In genomic region chr7:39642896-39643295, GRCh38 we compare ENCODE assay signal across 19 cellular contexts. TPM values are rescaled to one million over a fixed set of nuclear protein-coding genes. Genes with fewer than 3 reads are reported as not detected.
DNase-seq lines count a peak whose midpoint lies in the region; ATAC-seq and TF ChIP-seq lines count a peak whose summit lies in the region.
"Had no signal": no experiment of that assay in that cellular context is flagged by ENCODE, and none has a peak within 500 bp of the region (broad histone marks: within the 10 kb centered on the region; RNA-seq: fewer than 3 reads in every experiment).

No MANE protein-coding gene starts in this region.

- H3K4me1 ChIP-seq in GM23338 (ENCODE audit: insufficient read depth) (peaks cover 11% of the 10 kb centered on the region), IMR-90 (ENCODE audit: control insufficient read depth, insufficient read depth, low read length) (peaks cover 7% of the 10 kb centered on the region), colonic mucosa (peaks cover 10% of the 10 kb centered on the region)

- H3K36me3 Mint-ChIP-seq in GM23338 (ENCODE audit: low read depth): peaks cover 3% of the 10 kb centered on the region; the same call in 1 of the 3 replicates
- H3K36me3 Mint-ChIP-seq in nephron progenitor cell (ENCODE audit: low read depth): peaks cover 60% of the 10 kb centered on the region

- TF ChIP-seq RAD21 in IMR-90 (IDR thresholded peaks at IDR 0.05; ENCODE audit: low read length): no peak

- peak overlapping the region; percentile 4; the same call in 1 of the 2 replicates for H3K27ac ChIP-seq in GM23338 (ENCODE audit: low read depth)
- no peak overlapping the region for H3K27ac ChIP-seq in IMR-90 (ENCODE audit: insufficient read depth, low read length)
- H3K27ac ChIP-seq in colonic mucosa: peak overlapping the region; percentile 49

- in situ Hi-C loops in IMR-90 (cut with MboI; ENCODE audit: low sequenced_read_pairs): no loop called here

- peak overlapping the region; percentile 15 for H2BK5ac ChIP-seq in IMR-90 (ENCODE audit: low read depth, low read length, poor library complexity, severe bottlenecking)

- H3K27me3 ChIP-seq in GM23338 (ENCODE audit: insufficient read depth): no peaks in the 10 kb centered on the region
- no peaks in the 10 kb centered on the region for H3K27me3 ChIP-seq in IMR-90 (ENCODE audit: control insufficient read depth, insufficient read depth, low read length)
- no peaks in the 10 kb centered on the region for H3K27me3 ChIP-seq in colonic mucosa
- H3K27me3 ChIP-seq: BE2C, MG63 had no signal

- H2AK9ac ChIP-seq in IMR-90 (replicated peaks; ENCODE audit: low read depth, low read length, poor library complexity): no peak overlapping the region

- 0 out of 2 replicates have a peak overlapping the region, but pooled peaks have one; percentile 20 for H3K4ac ChIP-seq in IMR-90 (ENCODE audit: low read depth, low read length)

- DNase-seq in GM23338 (ENCODE audit: low spot score) (no peak), IMR-90 (no peak), colonic mucosa (no peak), nephron progenitor cell (no peak), NCI-H1436 treated with DMSO at 0.1 percent for 48 hours (lab: John Stamatoyannopoulos, UW) (no peak)
- DNase-seq: BE2C, DMS79, Kasumi-1, MG63, NCI-H1417 treated with DMSO at 0.1 percent for 48 hours, NCI-H187 treated with DMSO at 0.1 percent for 48 hours, NCI-H2107, NCI-H446 treated with DMSO at 0.1 percent for 48 hours, NCI-H526 treated with DMSO at 0.1 percent for 48 hours, PC-3, SIG-M5 had no signal

- H3K4me3 Mint-ChIP-seq in GM23338 (no peak overlapping the region), nephron progenitor cell (no peak overlapping the region)

- H4K20me1 ChIP-seq in GM23338 (replicated peaks; ENCODE audit: insufficient read depth) (peaks cover 28% of the 10 kb centered on the region), IMR-90 (ENCODE audit: insufficient read depth, low read length) (peaks cover 74% of the 10 kb centered on the region)

- H3K4me3 ChIP-seq in GM23338 (no peak overlapping the region), IMR-90 (ENCODE audit: insufficient read depth, low read depth, low read length) (no peak overlapping the region), colonic mucosa (no peak overlapping the region)
- H3K4me3 ChIP-seq: MG63 had no signal

- H2BK20ac ChIP-seq in IMR-90 (ENCODE audit: low read depth, low read length): no peak overlapping the region

- H3K4me1 Mint-ChIP-seq in GM23338: peaks cover 31% of the 10 kb centered on the region
- H3K4me1 Mint-ChIP-seq in nephron progenitor cell: peaks cover 16% of the 10 kb centered on the region

- H2BK120ac ChIP-seq in IMR-90 (ENCODE audit: low read depth, low read length): no peak overlapping the region

- no peak overlapping the region for H3K23ac ChIP-seq in IMR-90 (ENCODE audit: low read depth, low read length)

- no peaks in the 10 kb centered on the region for H3K9me3 Mint-ChIP-seq in GM23338
- H3K9me3 Mint-ChIP-seq in nephron progenitor cell: peaks cover 13% of the 10 kb centered on the region

- no peak overlapping the region for H2AK5ac ChIP-seq in IMR-90 (ENCODE audit: low read depth, low read length)

- H2BK15ac ChIP-seq in IMR-90 (ENCODE audit: low read depth, low read length): no peak overlapping the region

- intact Hi-C loops in IMR-90 (cut with micrococcal nuclease): loop anchor here (5.0 kb wide), 1 partner anchor 89 kb away; no protein-coding TSS in a partner anchor
- intact Hi-C loops in colonic mucosa (cut with DNase I): no loop called here

- no peaks in the 10 kb centered on the region for H3K9me2 ChIP-seq in GM23338 (ENCODE audit: insufficient read depth)

- H3K27me3 Mint-ChIP-seq in GM23338 (ENCODE audit: insufficient read depth, low read depth, poor library complexity) (no peaks in the 10 kb centered on the region), nephron progenitor cell (ENCODE audit: low read depth, poor library complexity) (no peaks in the 10 kb centered on the region)

- TF ChIP-seq POLR2A in IMR-90 (IDR thresholded peaks at IDR 0.05; ENCODE audit: low read depth, low read length): no peak

- no peak overlapping the region for H4K8ac ChIP-seq in IMR-90 (ENCODE audit: low read depth in 2 of 2, low read length in 2 of 2)

- peaks cover 10 to 80% of the 10 kb centered on the region in 2 experiments; a peak in 3 of 4 replicates for H3K79me1 ChIP-seq in IMR-90 (ENCODE audit: low read depth in 1 of 2, low read length in 2 of 2)

- no peak for TF ChIP-seq CTCF in GM23338 (conservative IDR thresholded peaks at IDR 0.05; ENCODE audit: low read depth in 2 of 2)
- no peak for TF ChIP-seq CTCF in IMR-90 (conservative IDR thresholded peaks at IDR 0.05; ENCODE audit: low read depth, low read length)
- TF ChIP-seq CTCF in colonic mucosa (IDR thresholded peaks at IDR 0.05): no peak
- TF ChIP-seq CTCF in nephron progenitor cell (IDR thresholded peaks at IDR 0.05): no peak

- H3K79me2 ChIP-seq in GM23338 (replicated peaks; ENCODE audit: insufficient read depth): peaks cover 100% of the 10 kb centered on the region

- H3F3A ChIP-seq in GM23338 (replicated peaks; ENCODE audit: low read depth): no peaks in the 10 kb centered on the region

- no peak for ATAC-seq in GM23338
- ATAC-seq in IMR-90 (ENCODE audit: low read depth): no peak
- no peak for ATAC-seq in GM18519 (IDR thresholded peaks at IDR 0.05; ENCODE audit: low FRiP score, unreplicated experiment)
- no peak for ATAC-seq in GM19463 (IDR thresholded peaks at IDR 0.05; ENCODE audit: unreplicated experiment)
- ATAC-seq: PC-3, SK-N-SH treated with all-trans-retinoic acid at 6 μM for 48 hours had no signal

- BruUV-seq in IMR-90 (replicated peaks; lab: Mats Ljungman, UMichigan): no TSS peak

- no peak overlapping the region for H4K91ac ChIP-seq in IMR-90 (ENCODE audit: insufficient read depth, low read depth, low read length)

- CTCF ChIA-PET in IMR-90 (lab: Yijun Ruan, JAX): interaction anchor here (0.9 kb wide), 1 partner anchor 8 kb away, joined by 3 read pairs; no protein-coding TSS in a partner anchor

- dilution Hi-C loops in IMR-90 (cut with HindIII; ENCODE audit: low sequenced_read_pairs, unreplicated experiment): no loop called here

- H3K9ac ChIP-seq in IMR-90 (ENCODE audit: low read depth, low read length) (no peak overlapping the region), colonic mucosa (ENCODE audit: low read depth in 2 of 2, low read length in 2 of 2) (no peak overlapping the region)

- H3K27ac Mint-ChIP-seq in GM23338: no peak overlapping the region; the same call in 1 of the 2 replicates
- H3K27ac Mint-ChIP-seq in nephron progenitor cell: peak overlapping the region; percentile 70

- no peak overlapping the region for H3K56ac ChIP-seq in IMR-90 (ENCODE audit: extremely low read depth, insufficient read depth, low read length)

- no peaks in the 10 kb centered on the region for H3K36me3 ChIP-seq in GM23338 (ENCODE audit: insufficient read depth)
- H3K36me3 ChIP-seq in IMR-90 (ENCODE audit: control insufficient read depth, insufficient read depth, low read length): peaks cover 2% of the 10 kb centered on the region; the same call in 1 of the 2 replicates
- no peaks in the 10 kb centered on the region for H3K36me3 ChIP-seq in colonic mucosa
- H3K36me3 ChIP-seq: BE2C, MG63 had no signal

- no peak overlapping the region for H3K4me2 ChIP-seq in GM23338
- H3K4me2 ChIP-seq in IMR-90 (ENCODE audit: low read depth, low read length): no peak overlapping the region

- H2AFZ ChIP-seq in GM23338 (no peak overlapping the region), IMR-90 (replicated peaks; ENCODE audit: low read length, poor library complexity) (no peak overlapping the region)

- 0 out of 2 replicates have a peak overlapping the region, but pooled peaks have one; percentile 15 for H3K18ac ChIP-seq in IMR-90 (ENCODE audit: low read depth, low read length)

- POLR2A ChIA-PET in IMR-90 (lab: Charles Lee; ENCODE audit: unreplicated experiment): interaction anchor here (0.5 kb wide), 1 partner anchor 8 kb away, joined by 3 read pairs; no protein-coding TSS in a partner anchor

- H3K9me3 ChIP-seq in IMR-90 (ENCODE audit: control insufficient read depth, insufficient read depth, low read length) (no peaks in the 10 kb centered on the region), colonic mucosa (no peaks in the 10 kb centered on the region)
- H3K9me3 ChIP-seq: BE2C, MG63 had no signal

- H3K9me1 ChIP-seq in IMR-90 (ENCODE audit: insufficient read depth, low read length): peaks cover 15% of the 10 kb centered on the region

- no peak overlapping the region for H4K5ac ChIP-seq in IMR-90 (ENCODE audit: low read depth, low read length)

- H3K14ac ChIP-seq in IMR-90 (replicated peaks; ENCODE audit: low read depth, low read length): no peak overlapping the region

TF ChIP-seq in GM23338, 12 proteins besides CTCF, POLR2A, EP300 and RAD21 (continues in another document):
- TF ChIP-seq JUNB (IDR thresholded peaks at IDR 0.05; ENCODE audit: unreplicated experiment): no peak
- TF ChIP-seq ZNF114 (CRISPR knock-in tag; IDR thresholded peaks at IDR 0.05): no peak

TF ChIP-seq in IMR-90, 13 proteins besides CTCF, POLR2A, EP300 and RAD21 (continues in another document):
- TF ChIP-seq CHD1 (IDR thresholded peaks at IDR 0.05; ENCODE audit: low read depth, low read length) (no peak), CEBPB (IDR thresholded peaks at IDR 0.05; ENCODE audit: low read depth, low read length) (no peak), MXI1 (IDR thresholded peaks at IDR 0.05; ENCODE audit: borderline replicate concordance, low read depth, low read length) (no peak), FOS (IDR thresholded peaks at IDR 0.05; ENCODE audit: low read depth, low read length) (no peak), RCOR1 (IDR thresholded peaks at IDR 0.05; ENCODE audit: insufficient replicate concordance, low read length) (no peak), NFE2L2 (IDR thresholded peaks at IDR 0.05; ENCODE audit: low read depth, low read length) (no peak), SMC3 (IDR thresholded peaks at IDR 0.05; ENCODE audit: low read depth, low read length) (no peak), MAZ (IDR thresholded peaks at IDR 0.05; ENCODE audit: borderline replicate concordance, low read depth, low read length) (no peak), RFX5 (IDR thresholded peaks at IDR 0.05; ENCODE audit: low read depth, low read length) (no peak)

RNA-seq across cellular contexts. Expression of gene RALA, which starts 19.5 kb away (rescaled TPM):
- 43.5 and 51.9 TPM in 2 replicates for total RNA-seq in GM23338 (2014; rRNA removed; shearing (Covaris generic))
- polyA plus RNA-seq in GM23338 (2016; fragmentation: Nextera tagmentation; extraction: Ambion mirVana) (220 and 231 TPM in 2 replicates), IMR-90 (2012; rRNA removed) (20.5 and 21.1 TPM in 2 replicates)
- total RNA-seq in IMR-90 (2012; rRNA removed) (7.7 and 15.8 TPM in 2 replicates), colonic mucosa (10 to 100 TPM; 47.8 to 55.6 TPM)
- polyA plus RNA-seq in IMR-90 (2012; cell fraction: cytosol; rRNA removed): 4.4 and 6.5 TPM in 2 replicates
- polyA plus RNA-seq in IMR-90 (2012; cell fraction: nucleus; rRNA removed; ENCODE audit: low replicate concordance): 3.3 and 9.8 TPM in 2 replicates
